In genomic region chr5:123795688-123796087, GRCh38 we compare ENCODE assay signal across 21 cellular contexts.
"Had no signal": no experiment of that assay in that cellular context is flagged by ENCODE, and none has a peak within 500 bp of the region (broad histone marks: within the 10 kb centered on the region; RNA-seq: fewer than 3 reads in every experiment).

No MANE protein-coding gene starts in this region.

- H3K27me3 ChIP-seq: esophagus squamous epithelium, gastrocnemius medialis, heart right ventricle, ovary, right atrium auricular region, sigmoid colon, stomach, transverse colon had no signal

- H3K4me1 ChIP-seq: gastrocnemius medialis, heart right ventricle, right atrium auricular region, stomach, transverse colon had no signal

- DNase-seq: effector memory CD8-positive, alpha-beta T cell; esophagus squamous epithelium; gastrocnemius medialis; heart right ventricle; hypothalamus; islet precursor cell; mammary epithelial cell; mucosa of descending colon; naive thymus-derived CD8-positive, alpha-beta T cell; nucleus accumbens; ovary; sigmoid colon; stimulated activated CD4-positive, alpha-beta T cell treated with anti-CD3 and anti-CD28 coated beads, Interleukin-12 subunit alpha, Interleukin-12 subunit beta, amount 100 ng/mL, for 4 hours; stimulated activated naive CD4-positive, alpha-beta T cell; stomach; substantia nigra; transverse colon had no signal

- H3K27ac ChIP-seq: esophagus squamous epithelium, gastrocnemius medialis, heart right ventricle, ovary, right atrium auricular region, sigmoid colon, skin epidermis, stomach, thoracic aorta, transverse colon had no signal

- ATAC-seq: effector memory CD8-positive, alpha-beta T cell; gastrocnemius medialis; heart right ventricle; left lobe of liver; mucosa of descending colon; naive thymus-derived CD8-positive, alpha-beta T cell had no signal

- H3K9me3 ChIP-seq: esophagus squamous epithelium, gastrocnemius medialis, mucosa of descending colon, ovary, sigmoid colon, stomach, transverse colon had no signal

- H3K4me3 ChIP-seq: esophagus squamous epithelium, gastrocnemius medialis, heart right ventricle, mucosa of descending colon, ovary, right atrium auricular region, sigmoid colon, skin epidermis, stomach, thoracic aorta, transverse colon had no signal

- H3K36me3 ChIP-seq: esophagus squamous epithelium, gastrocnemius medialis, heart right ventricle, ovary, right atrium auricular region, sigmoid colon, stomach, thoracic aorta, transverse colon had no signal
